ENCODE assay signal across 16 cellular contexts in the genomic region with DNA sequence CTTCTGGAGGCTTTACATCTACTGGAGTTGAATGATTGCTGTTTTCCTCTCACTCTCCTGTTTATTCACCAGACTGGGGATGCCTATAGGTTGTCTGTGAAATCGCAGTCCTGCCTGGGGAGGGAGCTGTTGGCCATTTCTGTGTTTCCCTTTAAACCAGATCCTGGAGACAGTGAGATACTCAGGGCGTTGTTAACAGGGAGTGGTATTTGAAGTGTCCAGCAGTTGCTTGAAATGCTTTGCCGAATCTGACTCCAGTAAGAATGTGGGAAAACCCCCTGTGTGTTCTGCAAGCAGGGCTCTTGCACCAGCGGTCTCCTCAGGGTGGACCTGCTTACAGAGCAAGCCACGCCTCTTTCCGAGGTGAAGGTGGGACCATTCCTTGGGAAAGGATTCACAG. TPM values are rescaled to one million over a fixed set of nuclear protein-coding genes. Genes with fewer than 3 reads are reported as not detected.
DNase-seq lines count a peak whose midpoint lies in the region; ATAC-seq and TF ChIP-seq lines count a peak whose summit lies in the region.
"Had no signal": no experiment of that assay in that cellular context is flagged by ENCODE, and none has a peak within 500 bp of the region (broad histone marks: within the 10 kb centered on the region; RNA-seq: fewer than 3 reads in every experiment).

No MANE protein-coding gene starts in this region.

- no peaks in the 10 kb centered on the region for H3K36me3 ChIP-seq in vagina

- no peak for TF ChIP-seq POLR2A in vagina (IDR thresholded peaks at IDR 0.05)

- no peaks in the 10 kb centered on the region for H3K9me3 ChIP-seq in vagina
- H3K9me3 ChIP-seq: esophagus muscularis mucosa had no signal

- in situ Hi-C loops in ACHN (cut with HindIII; ENCODE audit: low pct_ligation_motif_present, low pct_unique_long_range_greater_than_20kb, low sequenced_read_pairs), result no loop called here

- peak; percentile 8 for DNase-seq in DMS53 (lab: John Stamatoyannopoulos, UW)
- no peak for DNase-seq in DMS53 treated with DMSO at 0.1 percent for 48 hours (lab: John Stamatoyannopoulos, UW; ENCODE audit: unreplicated experiment)
- peak; percentile 22 for DNase-seq in amniotic epithelial cell (ENCODE audit: low read depth)
- peak; percentile 48 for DNase-seq in iPS-NIHi11 (ENCODE audit: low spot score)
- no peak for DNase-seq in vagina (ENCODE audit: extremely low spot score in 2 of 2)
- DNase-seq in ACHN, result no peak
- DNase-seq: activated CD4-positive, alpha-beta T cell treated with anti-CD3 and anti-CD28 coated beads, Interleukin-2, amount 50 U/mL, for 48 hours; activated effector memory CD4-positive, alpha-beta T cell treated with Interleukin-2 at 50 U/mL for 16 hours; caudate nucleus; DND-41; naive B cell had no signal

- TF ChIP-seq CTCF in vagina (IDR thresholded peaks at IDR 0.05), result no peak

- H3K4me1 ChIP-seq in vagina, result peaks cover 23% of the 10 kb centered on the region

- H3K27me3 ChIP-seq in vagina, result no peaks in the 10 kb centered on the region

- H3K27ac ChIP-seq in vagina, result peak overlapping the region; percentile 18
- H3K27ac ChIP-seq: 22Rv1, esophagus muscularis mucosa had no signal

- ATAC-seq in GM18519 (IDR thresholded peaks at IDR 0.05; ENCODE audit: low FRiP score, unreplicated experiment), result no peak
- ATAC-seq in HG03025 (IDR thresholded peaks at IDR 0.05; ENCODE audit: low FRiP score, unreplicated experiment), result no peak

- intact Hi-C loops in vagina (cut with DNase I), result loop anchor here (10.0 kb wide), 1 partner anchor 340 kb away; the partner anchor contains the start of gene CHSY1

- H3K4me3 ChIP-seq in vagina, result no peak overlapping the region
- H3K4me3 ChIP-seq: esophagus muscularis mucosa had no signal

RNA-seq across cellular contexts. Expression of gene LRRK1, which starts 4.3 kb away (rescaled TPM):
- total RNA-seq in vagina, result 21.1 TPM

RNA-seq across cellular contexts. Expression of gene ALDH1A3, which starts 35.2 kb away (rescaled TPM):
- 62.9 TPM for total RNA-seq in vagina
- total RNA-seq: T-helper 1 cell treated with Interleukin-12 subunit alpha and Interleukin-12 subunit beta and Interleukin-4 antibody, amounts not matched to agents 30 ng/mL and 1 ng/mL, for 36 hours had no signal

Comparison
In these comparisons a context has a peak if more than half of its experiments do, and no peak if none do; other contexts are left out.
1. DNase-seq: peak in DMS53 (single experiment), amniotic epithelial cell (single experiment) and iPS-NIHi11 (single experiment); none in DMS53 treated with DMSO at 0.1 percent for 48 hours (single experiment), vagina (0 of 2) and ACHN (single experiment).